In the genomic region with DNA sequence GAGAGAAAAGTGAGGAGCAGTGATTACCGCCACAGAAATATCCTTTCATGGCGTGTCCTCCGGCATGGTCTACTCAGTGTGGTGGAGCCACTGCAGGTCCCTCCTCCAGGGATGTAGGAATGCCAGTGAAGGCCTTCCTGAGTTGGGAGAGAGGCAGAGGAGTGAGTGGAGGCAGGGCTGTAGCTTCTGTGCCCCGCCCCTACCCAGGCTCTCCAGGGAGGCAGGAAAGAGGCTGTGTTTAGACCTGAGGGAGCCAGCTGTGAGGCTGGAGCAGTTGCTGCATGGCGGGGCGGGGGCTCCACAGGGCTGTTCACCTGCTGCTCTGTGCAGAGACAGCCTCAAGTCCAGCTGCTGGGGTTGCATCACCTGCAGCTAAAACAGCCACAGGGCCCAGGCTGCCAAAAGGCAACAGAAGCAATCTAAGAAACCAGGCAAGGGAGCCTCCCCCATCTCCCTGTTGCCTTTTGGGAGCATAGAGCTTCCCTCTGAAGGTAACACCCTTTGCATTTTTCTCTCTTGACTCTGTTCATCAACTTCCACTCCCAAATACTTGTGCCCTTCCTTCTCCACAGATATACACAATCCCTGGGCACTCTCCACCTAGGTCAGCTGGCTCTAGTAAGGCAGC, we compare ENCODE assay signal across 1 cellular context.
TF ChIP-seq lines count a peak whose summit lies in the region.

No MANE protein-coding gene starts in this region.

TF ChIP-seq in K562, 482 proteins besides CTCF, POLR2A, EP300 and RAD21:
- TF ChIP-seq ZBTB33 (CRISPR knock-in tag; IDR thresholded peaks at IDR 0.05) (peak; percentile 18; the same call in 1 of the 2 replicates), ATF3 (IDR thresholded peaks at IDR 0.05) (peak; percentile 61), ATF3 (CRISPR knock-in tag; conservative IDR thresholded peaks at IDR 0.05) (no peak), SRF (CRISPR knock-in tag; IDR thresholded peaks at IDR 0.05) (peak in 1 of 2 experiments; percentile 71; a peak in 1 of 4 replicates), TFAP4 (CRISPR knock-in tag; IDR thresholded peaks at IDR 0.05; ENCODE audit: borderline replicate concordance) (peak; percentile 51; the same call in 1 of the 2 replicates), U2AF2 (optimal IDR thresholded peaks at IDR 0.05; ENCODE audit: low read depth, low read length) (no peak), CEBPG (CRISPR knock-in tag; IDR thresholded peaks at IDR 0.05) (peak; percentile 56), CEBPG (tag; conservative IDR thresholded peaks at IDR 0.05 in 1 of 2, IDR thresholded peaks at IDR 0.05 in 1 of 2) (0 out of 4 replicates have a peak, but pooled peaks of 1 of the 2 experiments have one; percentile 7), CEBPB (tag; IDR thresholded peaks at IDR 0.05) (0 out of 2 replicates have a peak, but pooled peaks have one; percentile 29), MNT (conservative IDR thresholded peaks at IDR 0.05) (no peak), CBFA2T3 (IDR thresholded peaks at IDR 0.05) (peak; percentile 19; the same call in 1 of the 2 replicates), MTA3 (IDR thresholded peaks at IDR 0.05; ENCODE audit: borderline replicate concordance) (0 out of 2 replicates have a peak, but pooled peaks have one; percentile 19)
